In genomic region chr11:69912161-69912910, GRCh38 we compare ENCODE assay signal across 1 cellular context.
TF ChIP-seq lines count a peak whose summit lies in the region.

No MANE protein-coding gene starts in this region.

TF ChIP-seq in IMR-90, 13 proteins besides CTCF, POLR2A, EP300 and RAD21 (continued from another document):
- no peak for TF ChIP-seq RCOR1 (IDR thresholded peaks at IDR 0.05; ENCODE audit: insufficient replicate concordance, low read length)
- no peak for TF ChIP-seq SMC3 (IDR thresholded peaks at IDR 0.05; ENCODE audit: low read depth, low read length)
TF ChIP-seq in IMR-90: peak in this region for 0.
